27 cellular contexts compared by ENCODE assay signal in genomic region chr7:78539825-78540224, GRCh38.
"Had no signal": no experiment of that assay in that cellular context is flagged by ENCODE, and none has a peak within 500 bp of the region (broad histone marks: within the 10 kb centered on the region; RNA-seq: fewer than 3 reads in every experiment).

No MANE protein-coding gene starts in this region.

- H3K27me3 Mint-ChIP-seq: activated CD4-positive, alpha-beta memory T cell treated with anti-CD3 and anti-CD28 coated beads, Interleukin-2, amount 10 ng/mL, durations not matched to agents 7 days and 5 days; activated CD4-positive, alpha-beta T cell treated with anti-CD3 and anti-CD28 coated beads, Interleukin-2, amount 10 ng/mL, durations not matched to agents 7 days and 5 days; activated naive CD8-positive, alpha-beta T cell; activated T-cell treated with anti-CD3 and anti-CD28 coated beads, Interleukin-2, amount 50 U/mL, for 24 hours; central memory CD8-positive, alpha-beta T cell had no signal

- ATAC-seq: activated T-cell treated with anti-CD3 and anti-CD28 coated beads, Interleukin-2, amount 50 U/mL, for 72 hours; esophagus mucosa had no signal

- H3K27me3 ChIP-seq: brain microvascular endothelial cell had no signal

- FAIRE-seq: astrocyte, bronchial epithelial cell, frontal cortex had no signal

- H3K4me1 Mint-ChIP-seq: activated CD4-positive, alpha-beta memory T cell treated with anti-CD3 and anti-CD28 coated beads, Interleukin-2, amount 10 ng/mL, durations not matched to agents 7 days and 5 days; activated CD4-positive, alpha-beta T cell treated with anti-CD3 and anti-CD28 coated beads, Interleukin-2, amount 10 ng/mL, durations not matched to agents 7 days and 5 days; central memory CD8-positive, alpha-beta T cell had no signal

- H3K36me3 ChIP-seq: brain microvascular endothelial cell had no signal

- H3K36me3 Mint-ChIP-seq: activated naive CD8-positive, alpha-beta T cell had no signal

- H3K27ac Mint-ChIP-seq: activated CD4-positive, alpha-beta memory T cell treated with anti-CD3 and anti-CD28 coated beads, Interleukin-2, amount 10 ng/mL, durations not matched to agents 7 days and 5 days; activated CD4-positive, alpha-beta T cell treated with anti-CD3 and anti-CD28 coated beads, Interleukin-2, amount 10 ng/mL, durations not matched to agents 7 days and 5 days; activated naive CD8-positive, alpha-beta T cell; activated T-cell treated with anti-CD3 and anti-CD28 coated beads, Interleukin-2, amount 50 U/mL, for 24 hours; activated T-cell treated with anti-CD3 and anti-CD28 coated beads, Interleukin-2, amount 50 U/mL, for 72 hours had no signal

- H3K4me3 ChIP-seq: coronary artery had no signal

- H3K4me3 Mint-ChIP-seq: activated CD4-positive, alpha-beta memory T cell treated with anti-CD3 and anti-CD28 coated beads, Interleukin-2, amount 10 ng/mL, durations not matched to agents 7 days and 5 days; activated CD4-positive, alpha-beta T cell treated with anti-CD3 and anti-CD28 coated beads, Interleukin-2, amount 10 ng/mL, durations not matched to agents 7 days and 5 days; activated naive CD8-positive, alpha-beta T cell; activated T-cell treated with anti-CD3 and anti-CD28 coated beads, Interleukin-2, amount 50 U/mL, for 24 hours; activated T-cell treated with anti-CD3 and anti-CD28 coated beads, Interleukin-2, amount 50 U/mL, for 72 hours; central memory CD8-positive, alpha-beta T cell had no signal

- H3K27ac ChIP-seq: brain microvascular endothelial cell, coronary artery had no signal

- DNase-seq: activated CD4-positive, alpha-beta memory T cell treated with anti-CD3 and anti-CD28 coated beads, Interleukin-2, amount 10 ng/mL, durations not matched to agents 7 days and 5 days; activated CD4-positive, alpha-beta T cell treated with anti-CD3 and anti-CD28 coated beads for 1 hour; activated CD4-positive, alpha-beta T cell treated with anti-CD3 and anti-CD28 coated beads for 4 hours; activated CD4-positive, alpha-beta T cell treated with anti-CD3 and anti-CD28 coated beads, Interleukin-2, amount 10 ng/mL, durations not matched to agents 7 days and 5 days; activated CD4-positive, alpha-beta T cell treated with anti-CD3 and anti-CD28 coated beads, Interleukin-2, amount 50 U/mL, for 4 hours; activated CD8-positive, alpha-beta memory T cell treated with anti-CD3 and anti-CD28 coated beads, Interleukin-2, amount 50 U/mL, for 48 hours; activated gamma-delta T cell treated with Interleukin-2 at 50 U/mL for 16 hours; activated naive CD4-positive, alpha-beta T cell treated with anti-CD3 and anti-CD28 coated beads, Interleukin-2, amount 50 U/mL, for 16 hours; activated naive CD4-positive, alpha-beta T cell treated with Interleukin-2 at 50 U/mL for 16 hours; activated T-cell treated with anti-CD3 and anti-CD28 coated beads for 4 hours; activated T-cell treated with anti-CD3 and anti-CD28 coated beads, Interleukin-2, amount 50 U/mL, for 24 hours; activated T-cell treated with anti-CD3 and anti-CD28 coated beads, Interleukin-2, amount 50 U/mL, for 72 hours; amniotic stem cell; anterior cingulate cortex; brain microvascular endothelial cell; dermis blood vessel endothelial cell; effector CD8-positive, alpha-beta T cell; foreskin fibroblast; head of caudate nucleus; T-helper 2 cell had no signal
